8 cellular contexts compared by ENCODE assay signal in the genomic region with DNA sequence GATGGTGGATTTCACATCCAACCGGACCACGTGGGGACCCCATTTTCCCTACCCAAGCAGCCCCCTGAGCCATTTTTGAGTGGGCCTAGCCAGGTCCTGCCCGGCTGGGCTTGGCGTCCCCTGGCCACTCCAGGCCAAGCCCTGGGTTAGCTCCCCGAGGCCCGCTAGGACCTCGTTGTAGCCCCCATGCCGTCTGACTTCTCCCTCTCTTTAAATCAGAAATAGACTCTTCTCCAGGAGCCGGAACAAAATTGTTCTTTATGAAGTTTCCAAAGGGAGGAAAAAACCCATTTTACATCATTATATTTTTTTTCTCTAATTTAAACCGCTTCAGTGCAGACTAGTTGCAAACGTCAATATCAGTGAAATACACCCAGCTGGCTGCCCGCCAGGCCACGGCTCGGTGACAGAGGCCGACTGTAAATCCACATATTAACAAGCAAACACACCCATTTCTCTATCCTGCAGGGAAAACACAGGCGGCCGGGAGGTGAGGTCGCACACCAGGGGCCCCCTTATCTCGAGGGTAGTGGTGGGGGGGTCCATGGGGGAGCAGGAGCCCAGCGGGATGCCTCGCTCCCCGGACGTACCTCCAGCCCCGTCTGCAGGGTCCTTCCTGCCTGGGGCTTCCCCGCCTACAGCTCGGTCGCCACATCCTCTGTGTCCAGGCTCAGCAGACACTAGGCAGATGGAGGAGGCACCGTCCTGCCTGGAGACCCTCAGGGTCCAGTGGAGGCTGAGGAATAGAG.
DNase-seq lines count a peak whose midpoint lies in the region; ATAC-seq lines count a peak whose summit lies in the region.

No MANE protein-coding gene starts in this region.

- peak overlapping the region; percentile 5 for H3K27ac Mint-ChIP-seq in activated naive CD8-positive, alpha-beta T cell treated with anti-CD3 and anti-CD28 coated beads for 36 hours

- H3K4me3 Mint-ChIP-seq in activated naive CD8-positive, alpha-beta T cell treated with anti-CD3 and anti-CD28 coated beads for 36 hours = peak overlapping the region; percentile 53

- H3K4me1 Mint-ChIP-seq in activated naive CD8-positive, alpha-beta T cell treated with anti-CD3 and anti-CD28 coated beads for 36 hours = peaks cover 17% of the 10 kb centered on the region

- H3K36me3 Mint-ChIP-seq in activated naive CD8-positive, alpha-beta T cell treated with anti-CD3 and anti-CD28 coated beads for 36 hours = no peaks in the 10 kb centered on the region

- no peaks in the 10 kb centered on the region for H3K27me3 Mint-ChIP-seq in activated naive CD8-positive, alpha-beta T cell treated with anti-CD3 and anti-CD28 coated beads for 36 hours

- DNase-seq in DMS79 treated with DMSO at 0.1 percent for 48 hours (lab: John Stamatoyannopoulos, UW) (peak; percentile 64), DMS79 (lab: John Stamatoyannopoulos, UW) (no peak), NCI-H2171 treated with DMSO at 0.1 percent for 48 hours (lab: John Stamatoyannopoulos, UW) (peak; percentile 44), lung microvascular endothelial cell (ENCODE audit: low read depth in 2 of 2) (peak; percentile 43 to 65), cortex of kidney (lab: John Stamatoyannopoulos, UW) (no peak), NCI-H510A treated with DMSO at 0.1 percent for 48 hours (lab: John Stamatoyannopoulos, UW) (no peak)
- DNase-seq in activated naive CD8-positive, alpha-beta T cell treated with anti-CD3 and anti-CD28 coated beads for 36 hours = peak; percentile 25

- no peak for ATAC-seq in HG03139 (IDR thresholded peaks at IDR 0.05; ENCODE audit: unreplicated experiment)

- no peaks in the 10 kb centered on the region for H3K9me3 Mint-ChIP-seq in activated naive CD8-positive, alpha-beta T cell treated with anti-CD3 and anti-CD28 coated beads for 36 hours

Comparison
In these comparisons a context has a peak if more than half of its experiments do, and no peak if none do; other contexts are left out.
1. DNase-seq: peak in DMS79 treated with DMSO at 0.1 percent for 48 hours (single experiment), NCI-H2171 treated with DMSO at 0.1 percent for 48 hours (single experiment), activated naive CD8-positive, alpha-beta T cell treated with anti-CD3 and anti-CD28 coated beads for 36 hours (single experiment) and lung microvascular endothelial cell (2 of 2); none in DMS79 (single experiment), cortex of kidney (single experiment) and NCI-H510A treated with DMSO at 0.1 percent for 48 hours (single experiment).